In the genomic region with DNA sequence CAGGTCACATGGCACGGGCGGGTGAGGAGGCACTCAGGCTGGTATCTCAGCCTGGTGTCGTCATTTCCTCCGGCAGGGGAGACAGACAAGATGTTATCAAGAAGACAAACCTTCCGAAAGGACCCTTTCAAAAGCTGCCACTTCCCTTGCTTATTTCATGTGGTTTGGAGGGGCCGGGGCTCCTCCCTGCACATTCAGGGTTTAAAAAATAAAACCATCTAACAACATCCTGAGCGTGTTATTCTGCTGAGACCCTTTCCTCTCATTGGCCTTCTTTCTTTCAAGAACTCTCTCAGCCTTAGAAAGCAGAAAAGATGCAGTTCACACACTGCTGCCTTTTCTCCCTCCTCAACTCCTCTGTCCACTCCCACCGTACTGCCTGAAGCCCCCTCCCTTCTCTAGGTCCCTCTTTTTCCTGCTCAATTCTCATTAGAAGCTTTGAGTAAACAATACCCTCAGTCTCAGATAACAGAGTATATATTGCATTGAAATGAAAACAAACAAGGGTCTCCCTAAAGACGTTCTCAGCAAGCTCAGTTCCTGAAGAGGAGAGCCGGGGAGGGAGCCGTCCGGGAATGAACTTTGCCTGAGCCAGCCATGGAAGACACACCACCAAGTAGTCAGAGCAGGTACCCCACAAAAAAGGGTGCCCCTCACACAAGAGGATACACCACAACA, we compare ENCODE assay signal across 8 cellular contexts. TPM values are rescaled to one million over a fixed set of nuclear protein-coding genes. Genes with fewer than 3 reads are reported as not detected.
DNase-seq lines count a peak whose midpoint lies in the region; TF ChIP-seq lines count a peak whose summit lies in the region.

No MANE protein-coding gene starts in this region.

- peak overlapping the region; percentile 5; the same call in 1 of the 2 replicates for H3K27ac ChIP-seq in HL-60 (replicated peaks)
- H3K27ac ChIP-seq in fibroblast of lung (ENCODE audit: insufficient read depth, low read length): peak overlapping the region; percentile 49

- H3K4me1 ChIP-seq in fibroblast of lung (ENCODE audit: control insufficient read depth, extremely low read depth, insufficient read depth, low read length): peaks cover 51% of the 10 kb centered on the region

- peaks cover 2% of the 10 kb centered on the region for H3K36me3 ChIP-seq in fibroblast of lung (ENCODE audit: control insufficient read depth, insufficient read depth, low read length)

- H3K4me3 ChIP-seq in HL-60 (replicated peaks; ENCODE audit: insufficient read depth, low read length) (no peak overlapping the region), fibroblast of lung (replicated peaks in 1 of 4; ENCODE audit: control extremely low read depth in 1 of 4, insufficient read depth in 1 of 4, low read depth in 3 of 4, low read length in 4 of 4) (no peak overlapping the region)

- peak overlapping the region; percentile 34 for H3K4me2 ChIP-seq in fibroblast of lung (ENCODE audit: extremely low read depth, insufficient read depth, low read length)

- H4K20me1 ChIP-seq in fibroblast of lung (ENCODE audit: control insufficient read depth, extremely low read depth, insufficient read depth, low read length): no peaks in the 10 kb centered on the region

- TF ChIP-seq POLR2A in GM19099 (IDR thresholded peaks at IDR 0.05; ENCODE audit: extremely low read depth, insufficient read length, low read depth): peak; percentile 14

- H3K79me2 ChIP-seq in fibroblast of lung (ENCODE audit: control insufficient read depth, insufficient read depth, low read length): peaks cover 80% of the 10 kb centered on the region

- peak in 1 of 2 experiments; percentile 73 for DNase-seq in HL-60 (ENCODE audit: low read depth in 1 of 2, low spot score in 1 of 2)
- DNase-seq in activated CD8-positive, alpha-beta memory T cell treated with anti-CD3 and anti-CD28 coated beads for 4 hours (ENCODE audit: low read depth in 2 of 2): peak; percentile 64 to 80
- peak in 1 of 2 donors; percentile 39 for DNase-seq in fibroblast of lung (ENCODE audit: low read depth in 2 of 2)
- DNase-seq in stimulated activated CD4-positive, alpha-beta T cell treated with anti-CD3 and anti-CD28 coated beads, Interleukin-2, amount 100 ng/mL, for 24 hours: peak; percentile 64 to 69
- DNase-seq in NCI-H526 (lab: John Stamatoyannopoulos, UW): no peak
- no peak for DNase-seq in AG08396 (ENCODE audit: low spot score)
- DNase-seq in NCI-H146 (lab: John Stamatoyannopoulos, UW): no peak

- TF ChIP-seq CTCF in HL-60 (IDR thresholded peaks at IDR 0.05; ENCODE audit: insufficient read depth, low read length) (no peak), fibroblast of lung (conservative IDR thresholded peaks at IDR 0.05 in 1 of 2, IDR thresholded peaks at IDR 0.05 in 1 of 2; ENCODE audit: low read depth in 1 of 2, low read length in 2 of 2) (no peak)

- no peak overlapping the region for H2AFZ ChIP-seq in fibroblast of lung (ENCODE audit: low read length)

- no peaks in the 10 kb centered on the region for H3K27me3 ChIP-seq in HL-60 (ENCODE audit: insufficient read depth, poor library complexity, severe bottlenecking)
- no peaks in the 10 kb centered on the region for H3K27me3 ChIP-seq in fibroblast of lung (ENCODE audit: control insufficient read depth, insufficient read depth, low read length)

- H3K9me3 ChIP-seq in fibroblast of lung (ENCODE audit: control insufficient read depth, insufficient read depth, low read depth, low read length): no peaks in the 10 kb centered on the region

- no peak overlapping the region for H3K9ac ChIP-seq in fibroblast of lung (ENCODE audit: insufficient read depth, low read length)

RNA-seq across cellular contexts. Expression of a gene that starts 9.8 kb away (rescaled TPM):
- 16.3 and 23.1 TPM in 2 replicates for total RNA-seq in fibroblast of lung
- polyA plus RNA-seq in fibroblast of lung: 6.1 and 8.1 TPM in 2 replicates
- 5.0 and 7.1 TPM in 2 replicates for polyA plus RNA-seq in fibroblast of lung (2012)
- polyA minus RNA-seq in fibroblast of lung (ENCODE audit: low replicate concordance): 14.3 and 26.8 TPM in 2 replicates

Comparison
In these comparisons a context has a peak if more than half of its experiments do, and no peak if none do; other contexts are left out.
1. DNase-seq: peak in activated CD8-positive, alpha-beta memory T cell treated with anti-CD3 and anti-CD28 coated beads for 4 hours (2 of 2) and stimulated activated CD4-positive, alpha-beta T cell treated with anti-CD3 and anti-CD28 coated beads, Interleukin-2, amount 100 ng/mL, for 24 hours (2 of 2); none in NCI-H526 (0 of 2), AG08396 (single experiment) and NCI-H146 (single experiment).